28 cellular contexts compared by ENCODE assay signal in the genomic region with DNA sequence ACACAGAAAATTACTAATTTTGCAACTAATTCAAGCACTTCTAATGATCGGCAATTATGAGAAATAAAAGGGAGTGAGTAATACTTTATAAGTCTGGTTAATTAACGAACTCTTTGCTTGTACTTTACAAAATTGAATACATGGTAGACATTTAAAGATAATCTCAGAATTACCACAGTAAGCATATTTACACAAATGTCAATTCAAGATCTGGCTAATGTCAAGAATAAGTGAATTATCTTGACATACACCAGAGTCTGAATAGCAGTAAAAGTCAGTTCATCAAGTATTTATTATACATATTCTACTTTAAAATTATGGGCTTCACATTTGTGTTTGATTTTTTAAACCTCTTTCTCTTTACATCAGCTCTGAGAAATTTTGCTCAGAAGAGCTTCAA.
"Had no signal": no experiment of that assay in that cellular context is flagged by ENCODE, and none has a peak within 500 bp of the region (broad histone marks: within the 10 kb centered on the region; RNA-seq: fewer than 3 reads in every experiment).

No MANE protein-coding gene starts in this region.

- H3K9me3 ChIP-seq: ovary, psoas muscle, suprapubic skin, testis, tibial artery, transverse colon, upper lobe of right lung, uterus had no signal

- DNase-seq: natural killer cell; occipital lobe; ovary; posterior cingulate gyrus; psoas muscle; right cardiac atrium; spleen; stimulated activated CD4-positive, alpha-beta T cell treated with anti-CD3 and anti-CD28 coated beads, Interleukin-12 subunit alpha, Interleukin-12 subunit beta, amount 100 ng/mL, for 4 hours; stimulated activated CD4-positive, alpha-beta T cell treated with anti-CD3 and anti-CD28 coated beads, Interleukin-1b, Interleukin-23, amount 100 ng/mL, for 48 hours; stimulated activated CD4-positive, alpha-beta T cell treated with anti-CD3 and anti-CD28 coated beads, Interleukin-4, amount 100 ng/mL, for 1 hour; stimulated activated CD4-positive, alpha-beta T cell treated with anti-CD3 and anti-CD28 coated beads, Interleukin-4, amount 100 ng/mL, for 4 hours; stimulated activated CD8-positive, alpha-beta memory T cell treated with anti-CD3 and anti-CD28 coated beads, Interleukin-4, amount 100 ng/mL, for 48 hours; stimulated activated naive CD4-positive, alpha-beta T cell; stimulated activated naive CD8-positive, alpha-beta T cell treated with anti-CD3 and anti-CD28 coated beads, Interleukin-15, amount 100 ng/mL, for 72 hours; stimulated activated naive CD8-positive, alpha-beta T cell treated with anti-CD3 and anti-CD28 coated beads, Interleukin-15, Interleukin-2, amounts not matched to agents 100 U/mL and 50 U/mL, for 24 hours; substantia nigra; testis; tibial artery; transverse colon; upper lobe of right lung; uterus had no signal

- ATAC-seq: natural killer cell; psoas muscle; right cardiac atrium; sciatic nerve; stimulated activated memory B cell treated with anti-CD40 and anti-IgM and Interleukin-4, amounts not matched to agents 10 μg/mL and 1 μg/mL and 100 μg/mL, for 72 hours; stimulated activated naive CD8-positive, alpha-beta T cell treated with anti-CD3 and anti-CD28 coated beads, Interleukin-15, amount 100 ng/mL, for 72 hours; stimulated activated naive CD8-positive, alpha-beta T cell treated with anti-CD3 and anti-CD28 coated beads, Interleukin-15, Interleukin-2, amounts not matched to agents 100 U/mL and 50 U/mL, for 24 hours; upper lobe of right lung had no signal

- H3K27ac ChIP-seq: neural progenitor cell, ovary, parathyroid adenoma, psoas muscle, skin epidermis, spleen, suprapubic skin, testis, tibial artery, transverse colon, upper lobe of right lung, uterus had no signal

- H3K4me1 ChIP-seq: neural progenitor cell, parathyroid adenoma, psoas muscle, spleen, suprapubic skin, testis, tibial artery, transverse colon, upper lobe of right lung, uterus had no signal

- H3K4me2 ChIP-seq: neural progenitor cell, smooth muscle cell had no signal

- H3K4me3 ChIP-seq: neural progenitor cell, ovary, psoas muscle, skin epidermis, smooth muscle cell, spleen, suprapubic skin, testis, tibial artery, transverse colon, upper lobe of right lung, uterus had no signal
